ENCODE assay signal across 25 cellular contexts in the genomic region with DNA sequence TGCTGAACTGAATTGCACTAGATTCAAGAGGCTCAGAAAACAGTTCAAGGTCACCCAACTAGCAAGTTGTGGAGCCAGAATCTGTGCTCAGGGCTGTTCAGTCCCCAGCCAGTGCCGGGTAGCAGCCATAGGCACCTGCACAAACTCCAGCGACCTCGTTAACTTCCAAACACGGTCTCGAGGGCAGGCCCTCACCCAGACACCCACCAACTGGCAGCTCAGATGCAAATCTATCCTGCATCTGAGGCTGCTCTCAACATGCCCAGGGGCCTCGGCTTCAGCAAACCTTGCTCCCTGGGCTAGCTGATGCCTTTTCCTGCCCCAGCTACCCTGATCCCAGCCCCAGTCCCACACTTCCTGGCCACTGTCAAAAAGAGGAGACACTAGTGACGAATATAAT. TPM values are rescaled to one million over a fixed set of nuclear protein-coding genes. Genes with fewer than 3 reads are reported as not detected.
DNase-seq lines count a peak whose midpoint lies in the region; ATAC-seq and TF ChIP-seq lines count a peak whose summit lies in the region.
"Had no signal": no experiment of that assay in that cellular context is flagged by ENCODE, and none has a peak within 500 bp of the region (broad histone marks: within the 10 kb centered on the region; RNA-seq: fewer than 3 reads in every experiment).

No MANE protein-coding gene starts in this region.

- peak overlapping the region; percentile 89 to 95 for H3K27ac ChIP-seq in ascending aorta
- H3K27ac ChIP-seq in esophagus squamous epithelium, result peak overlapping the region; percentile 22 to 87 (median 76)
- peak overlapping the region; percentile 93 to 95 for H3K27ac ChIP-seq in tibial artery
- H3K27ac ChIP-seq: adrenal gland, lower lobe of right lung, right lobe of liver had no signal

- no peaks in the 10 kb centered on the region for H3K27me3 ChIP-seq in ascending aorta
- peaks cover 0 to 51% (median 0%) of the 10 kb centered on the region in 4 donors for H3K27me3 ChIP-seq in esophagus squamous epithelium
- no peaks in the 10 kb centered on the region for H3K27me3 ChIP-seq in tibial artery
- H3K27me3 ChIP-seq: adrenal gland, right lobe of liver had no signal

- peak overlapping the region; percentile 24 for H3K4me3 Mint-ChIP-seq in osteocyte (ENCODE audit: unreplicated experiment)
- no peak overlapping the region for H3K4me3 Mint-ChIP-seq in activated T-cell treated with anti-CD3 and anti-CD28 coated beads, Interleukin-2, amount 50 U/mL, for 24 hours
- H3K4me3 Mint-ChIP-seq: activated CD8-positive, alpha-beta T cell treated with anti-CD3 and anti-CD28 coated beads, Interleukin-2, amount 10 ng/mL, durations not matched to agents 7 days and 5 days; CD8-positive, alpha-beta T cell had no signal

- no peak for DNase-seq in ascending aorta (ENCODE audit: low spot score in 2 of 2)
- DNase-seq in esophagus squamous epithelium (lab: John Stamatoyannopoulos, UW), result no peak
- no peak for DNase-seq in osteocyte (ENCODE audit: extremely low spot score, unreplicated experiment)
- no peak for DNase-seq in tibial artery
- DNase-seq in SHP77 treated with DMSO at 0.1 percent for 48 hours (lab: John Stamatoyannopoulos, UW), result no peak
- DNase-seq in activated T-cell treated with anti-CD3 and anti-CD28 coated beads, Interleukin-2, amount 50 U/mL, for 24 hours, result no peak
- DNase-seq: activated CD4-positive, alpha-beta T cell treated with anti-CD3 and anti-CD28 coated beads for 1 hour; activated CD8-positive, alpha-beta T cell treated with anti-CD3 and anti-CD28 coated beads, Interleukin-2, amount 10 ng/mL, durations not matched to agents 7 days and 5 days; activated naive CD4-positive, alpha-beta T cell; activated T-cell treated with anti-CD3 and anti-CD28 coated beads, Interleukin-2, amount 50 U/mL, for 1 hour; adrenal gland; CD8-positive, alpha-beta T cell; GDM1; hippocampal formation; IMR-90; lower lobe of right lung; NCI-H2171 treated with DMSO at 0.1 percent for 48 hours; NCI-H774; occipital lobe; right lobe of liver; SHP77; substantia nigra had no signal

- H3K36me3 ChIP-seq in ascending aorta, result no peaks in the 10 kb centered on the region
- no peaks in the 10 kb centered on the region for H3K36me3 ChIP-seq in esophagus squamous epithelium
- H3K36me3 ChIP-seq in tibial artery, result no peaks in the 10 kb centered on the region
- H3K36me3 ChIP-seq: adrenal gland, HAP-1, lower lobe of right lung, right lobe of liver had no signal

- 64 to 85% methylated on average over 4 to 7 of the region's 7 CpGs for WGBS in esophagus squamous epithelium, 2 donors

- ATAC-seq in GM21825 (IDR thresholded peaks at IDR 0.05; ENCODE audit: unreplicated experiment), result no peak
- ATAC-seq: activated CD8-positive, alpha-beta T cell treated with anti-CD3 and anti-CD28 coated beads, Interleukin-2, amount 10 ng/mL, durations not matched to agents 7 days and 5 days; CD8-positive, alpha-beta T cell; lower lobe of right lung; right lobe of liver had no signal

- TF ChIP-seq CTCF in ascending aorta (IDR thresholded peaks at IDR 0.05) (no peak), esophagus squamous epithelium (IDR thresholded peaks at IDR 0.05) (no peak), osteocyte (IDR thresholded peaks at IDR 0.05) (no peak), tibial artery (IDR thresholded peaks at IDR 0.05) (no peak)

- no peaks in the 10 kb centered on the region for H3K27me3 Mint-ChIP-seq in osteocyte (ENCODE audit: unreplicated experiment)
- H3K27me3 Mint-ChIP-seq in activated T-cell treated with anti-CD3 and anti-CD28 coated beads, Interleukin-2, amount 50 U/mL, for 24 hours, result peaks cover 57% of the 10 kb centered on the region

- H3K9me3 ChIP-seq in ascending aorta (no peaks in the 10 kb centered on the region), esophagus squamous epithelium (no peaks in the 10 kb centered on the region), tibial artery (no peaks in the 10 kb centered on the region)
- H3K9me3 ChIP-seq: adrenal gland, HAP-1, lower lobe of right lung, right lobe of liver had no signal

- H3K4me3 ChIP-seq in ascending aorta (peak overlapping the region; percentile 61 to 82), esophagus squamous epithelium (peak overlapping the region in 3 of 4 donors; percentile 47 to 51 (median 48)), tibial artery (peak overlapping the region; percentile 73 to 88)
- H3K4me3 ChIP-seq: adrenal gland, HAP-1, lower lobe of right lung, right lobe of liver had no signal

- H3K27ac Mint-ChIP-seq in osteocyte (ENCODE audit: unreplicated experiment), result peak overlapping the region; percentile 60
- H3K27ac Mint-ChIP-seq in activated T-cell treated with anti-CD3 and anti-CD28 coated beads, Interleukin-2, amount 50 U/mL, for 24 hours, result no peak overlapping the region
- H3K27ac Mint-ChIP-seq: activated CD8-positive, alpha-beta T cell treated with anti-CD3 and anti-CD28 coated beads, Interleukin-2, amount 10 ng/mL, durations not matched to agents 7 days and 5 days; CD8-positive, alpha-beta T cell had no signal

- no peaks in the 10 kb centered on the region for H3K9me3 Mint-ChIP-seq in osteocyte (ENCODE audit: unreplicated experiment)
- no peaks in the 10 kb centered on the region for H3K9me3 Mint-ChIP-seq in activated T-cell treated with anti-CD3 and anti-CD28 coated beads, Interleukin-2, amount 50 U/mL, for 24 hours
- H3K9me3 Mint-ChIP-seq: CD8-positive, alpha-beta T cell had no signal

- peaks cover 85% of the 10 kb centered on the region for H3K4me1 Mint-ChIP-seq in osteocyte (ENCODE audit: unreplicated experiment)
- H3K4me1 Mint-ChIP-seq in activated T-cell treated with anti-CD3 and anti-CD28 coated beads, Interleukin-2, amount 50 U/mL, for 24 hours (ENCODE audit: low read depth), result peaks cover 8% of the 10 kb centered on the region

- H3K4me1 ChIP-seq in ascending aorta (peaks cover 5 to 24% of the 10 kb centered on the region in 2 donors), esophagus squamous epithelium (peaks cover 13 to 28% (median 14%) of the 10 kb centered on the region in 3 donors), tibial artery (peaks cover 0 to 68% (median 36%) of the 10 kb centered on the region in 4 donors)
- H3K4me1 ChIP-seq: HAP-1, right lobe of liver had no signal

- TF ChIP-seq POLR2A in esophagus squamous epithelium (IDR thresholded peaks at IDR 0.05), result no peak

- intact Hi-C loops in ascending aorta (cut with DNase I) (loop anchor here (10.0 kb wide), 2 partner anchors 168 to 512 kb away; no protein-coding TSS in a partner anchor), esophagus squamous epithelium (cut with DNase I) (no loop called here), tibial artery (cut with DNase I; ENCODE audit: low total_unique reads) (loop anchor here (5.0 to 10.0 kb wide), 2 partner anchors 46 to 1162 kb away; a partner anchor contains a TSS)

- no peaks in the 10 kb centered on the region for H3K36me3 Mint-ChIP-seq in osteocyte (ENCODE audit: unreplicated experiment)
- H3K36me3 Mint-ChIP-seq in activated T-cell treated with anti-CD3 and anti-CD28 coated beads, Interleukin-2, amount 50 U/mL, for 24 hours (ENCODE audit: low read depth), result no peaks in the 10 kb centered on the region
- H3K36me3 Mint-ChIP-seq: CD8-positive, alpha-beta T cell had no signal

RNA-seq across cellular contexts. Expression of a gene that starts 3.7 kb away (rescaled TPM):
- 86.7 TPM for total RNA-seq in ascending aorta
- 10 to 100 TPM in 1 of 4 donors, 1 to 10 TPM in 3; 2.4 to 32.0 (median 6.8) TPM for total RNA-seq in esophagus squamous epithelium
- total RNA-seq in osteocyte, result 14.2 and 16.5 TPM in 2 replicates
- total RNA-seq: CD8-positive, alpha-beta T cell; endothelial cell of umbilical vein had no signal

RNA-seq across cellular contexts. Expression of a gene that starts 27.3 kb away (rescaled TPM):
- total RNA-seq in ascending aorta, result 9.2 TPM
- total RNA-seq in esophagus squamous epithelium, result 10 to 100 TPM; 16.1 to 62.2 (median 25.0) TPM
- total RNA-seq in osteocyte, result 41.2 and 44.9 TPM in 2 replicates
